22 cellular contexts compared by ENCODE assay signal in genomic region chr12:82028772-82029171, GRCh38.
DNase-seq lines count a peak whose midpoint lies in the region; ATAC-seq, FAIRE-seq and TF ChIP-seq lines count a peak whose summit lies in the region.
"Had no signal": no experiment of that assay in that cellular context is flagged by ENCODE, and none has a peak within 500 bp of the region (broad histone marks: within the 10 kb centered on the region; RNA-seq: fewer than 3 reads in every experiment).

No MANE protein-coding gene starts in this region.

- TF ChIP-seq EP300 in HepG2 (IDR thresholded peaks at IDR 0.05; ENCODE audit: low read depth in 2 of 2, low read length in 2 of 2) (no peak), HepG2 (CRISPR knock-in tag; IDR thresholded peaks at IDR 0.05; ENCODE audit: borderline replicate concordance) (no peak)

- H3K56ac ChIP-seq in IMR-90 (ENCODE audit: extremely low read depth, insufficient read depth, low read length): no peak overlapping the region

- H3K36me3 ChIP-seq in HepG2 (replicated peaks in 1 of 2; ENCODE audit: control insufficient read depth in 1 of 2, insufficient read depth in 2 of 2, low read length in 2 of 2) (no peaks in the 10 kb centered on the region), right lobe of liver (no peaks in the 10 kb centered on the region), IMR-90 (ENCODE audit: control insufficient read depth, insufficient read depth, low read length) (no peaks in the 10 kb centered on the region), esophagus squamous epithelium (no peaks in the 10 kb centered on the region)
- H3K36me3 ChIP-seq: BLaER1 treated with 17β-estradiol and CSF1 and Interleukin-3, amounts not matched to agents 10 nM and 100 nM had no signal

- H2BK15ac ChIP-seq in IMR-90 (ENCODE audit: low read depth, low read length): no peak overlapping the region

- no peaks in the 10 kb centered on the region for H3K79me1 ChIP-seq in IMR-90 (ENCODE audit: low read depth in 1 of 2, low read length in 2 of 2)

- H2AK9ac ChIP-seq in IMR-90 (replicated peaks; ENCODE audit: low read depth, low read length, poor library complexity): no peak overlapping the region

- H3K9me1 ChIP-seq in IMR-90 (ENCODE audit: insufficient read depth, low read length): no peaks in the 10 kb centered on the region

- H4K8ac ChIP-seq in IMR-90 (ENCODE audit: low read depth in 2 of 2, low read length in 2 of 2): no peak overlapping the region

- no peak for DNase-seq in HepG2 (ENCODE audit: low spot score)
- DNase-seq in right lobe of liver: no peak
- DNase-seq in IMR-90: no peak
- no peak for DNase-seq in substantia nigra (lab: John Stamatoyannopoulos, UW)
- no peak for DNase-seq in esophagus squamous epithelium (lab: John Stamatoyannopoulos, UW)
- DNase-seq: ACHN; Caco-2; CD4-positive, alpha-beta T cell; CD8-positive, alpha-beta T cell; DMS 273 treated with DMSO at 0.1 percent for 48 hours; DMS153; DMS53; DMS79; DND-41; EL; GDM1 had no signal

- TF ChIP-seq POLR2A in HepG2 (IDR thresholded peaks at IDR 0.05; ENCODE audit: insufficient read depth in 1 of 2, low read depth in 2 of 2, low read length in 2 of 2) (no peak), right lobe of liver (IDR thresholded peaks at IDR 0.05) (no peak), IMR-90 (IDR thresholded peaks at IDR 0.05; ENCODE audit: low read depth, low read length) (no peak), esophagus squamous epithelium (IDR thresholded peaks at IDR 0.05) (no peak)

- no peak overlapping the region for H3K23ac ChIP-seq in IMR-90 (ENCODE audit: low read depth, low read length)

- H3K18ac ChIP-seq in IMR-90 (ENCODE audit: low read depth, low read length): no peak overlapping the region

- H3K4me2 ChIP-seq in HepG2 (ENCODE audit: low read depth, low read length) (no peak overlapping the region), IMR-90 (ENCODE audit: low read depth, low read length) (no peak overlapping the region)

- H3K27ac ChIP-seq in HepG2 (ENCODE audit: extremely low read length, insufficient read depth, low read length) (no peak overlapping the region), right lobe of liver (no peak overlapping the region), IMR-90 (ENCODE audit: insufficient read depth, low read length) (no peak overlapping the region), substantia nigra (ENCODE audit: low read depth, low read length, poor library complexity, severe bottlenecking) (no peak overlapping the region), esophagus squamous epithelium (no peak overlapping the region)
- H3K27ac ChIP-seq: 22Rv1, C4-2B had no signal

- ATAC-seq in HepG2: no peak
- ATAC-seq in right lobe of liver: no peak
- ATAC-seq in IMR-90 (ENCODE audit: low read depth): no peak
- ATAC-seq: CD8-positive, alpha-beta T cell had no signal

- WGBS in HepG2 (ENCODE audit: low lambda C conversion rate): 3% methylated on average over 1 of the region's 1 CpG
- WGBS in right lobe of liver (ENCODE audit: insufficient coverage, low coverage, low lambda C conversion rate, missing lambda C conversion rate): 80% methylated on average over 1 of the region's 1 CpG
- WGBS in IMR-90 (ENCODE audit: extremely low coverage in 2 of 2, insufficient read length in 1 of 2), 2 experiments: no CpG with 5 or more reads among the region's 1 CpG
- WGBS in esophagus squamous epithelium, 2 donors: 79 to 96% methylated on average over 1 of the region's 1 CpG

- dilution Hi-C loops in IMR-90 (cut with HindIII; ENCODE audit: low sequenced_read_pairs, unreplicated experiment): no loop called here

- H3K4ac ChIP-seq in IMR-90 (ENCODE audit: low read depth, low read length): no peak overlapping the region

- TF ChIP-seq RAD21 in HepG2 (CRISPR knock-in tag; IDR thresholded peaks at IDR 0.05): no peak
- no peak for TF ChIP-seq RAD21 in IMR-90 (IDR thresholded peaks at IDR 0.05; ENCODE audit: low read length)

- no peak overlapping the region for H4K5ac ChIP-seq in IMR-90 (ENCODE audit: low read depth, low read length)

- H3K9ac ChIP-seq in HepG2 (ENCODE audit: insufficient read depth, low read depth, low read length): no peak overlapping the region
- no peak overlapping the region for H3K9ac ChIP-seq in IMR-90 (ENCODE audit: low read depth, low read length)

- H3K27me3 ChIP-seq in HepG2 (ENCODE audit: control insufficient read depth in 1 of 2, insufficient read depth in 2 of 2, low read length in 2 of 2) (no peaks in the 10 kb centered on the region), right lobe of liver (no peaks in the 10 kb centered on the region), IMR-90 (ENCODE audit: control insufficient read depth, insufficient read depth, low read length) (no peaks in the 10 kb centered on the region), esophagus squamous epithelium (no peaks in the 10 kb centered on the region)
- H3K27me3 ChIP-seq: BLaER1 treated with 17β-estradiol and CSF1 and Interleukin-3, amounts not matched to agents 10 nM and 100 nM had no signal

- H3K14ac ChIP-seq in IMR-90 (replicated peaks; ENCODE audit: low read depth, low read length): no peak overlapping the region

- FAIRE-seq in HepG2 (lab: Jason Lieb, UNC): no peak
- FAIRE-seq: GM12878, GM12892, GM18507 had no signal

- no peak overlapping the region for H2BK120ac ChIP-seq in IMR-90 (ENCODE audit: low read depth, low read length)

- no peaks in the 10 kb centered on the region for H3K4me1 ChIP-seq in HepG2 (ENCODE audit: insufficient read depth, low read length)
- no peaks in the 10 kb centered on the region for H3K4me1 ChIP-seq in right lobe of liver
- H3K4me1 ChIP-seq in IMR-90 (ENCODE audit: control insufficient read depth, insufficient read depth, low read length): no peaks in the 10 kb centered on the region
- no peaks in the 10 kb centered on the region for H3K4me1 ChIP-seq in esophagus squamous epithelium
- H3K4me1 ChIP-seq: Caco-2 had no signal

- H4K20me1 ChIP-seq in HepG2 (ENCODE audit: insufficient read depth, low read length) (no peaks in the 10 kb centered on the region), IMR-90 (ENCODE audit: insufficient read depth, low read length) (no peaks in the 10 kb centered on the region)
- H4K20me1 ChIP-seq: BLaER1 treated with 17β-estradiol and CSF1 and Interleukin-3, amounts not matched to agents 10 nM and 100 nM had no signal

- no peak overlapping the region for H4K91ac ChIP-seq in IMR-90 (ENCODE audit: insufficient read depth, low read depth, low read length)

- in situ Hi-C loops in HepG2 (cut with HindIII; ENCODE audit: extremely low pct_ligation_motif_present, low pct_unique_long_range_greater_than_20kb) (no loop called here), IMR-90 (cut with MboI; ENCODE audit: low sequenced_read_pairs) (no loop called here)

- H2BK5ac ChIP-seq in IMR-90 (ENCODE audit: low read depth, low read length, poor library complexity, severe bottlenecking): no peak overlapping the region

- CTCF ChIA-PET in HepG2 (lab: Yijun Ruan, JAX; ENCODE audit: low intra/inter-chr PET ratio, low total read pairs): no interaction called here
- CTCF ChIA-PET in IMR-90 (lab: Yijun Ruan, JAX): no interaction called here

- BruUV-seq in HepG2 (replicated peaks; lab: Mats Ljungman, UMichigan) (no TSS peak), IMR-90 (replicated peaks; lab: Mats Ljungman, UMichigan) (no TSS peak)

- H3K9me3 ChIP-seq in HepG2 (ENCODE audit: low read length) (peaks cover 6% of the 10 kb centered on the region), right lobe of liver (no peaks in the 10 kb centered on the region), IMR-90 (ENCODE audit: control insufficient read depth, insufficient read depth, low read length) (peaks cover 4% of the 10 kb centered on the region; the same call in 1 of the 2 replicates), esophagus squamous epithelium (no peaks in the 10 kb centered on the region)
- H3K9me3 ChIP-seq: BLaER1 treated with 17β-estradiol and CSF1 and Interleukin-3, amounts not matched to agents 10 nM and 100 nM; Caco-2 had no signal

- POLR2A ChIA-PET in HepG2 (lab: Yijun Ruan, JAX): no interaction called here
- POLR2A ChIA-PET in IMR-90 (lab: Charles Lee; ENCODE audit: unreplicated experiment): no interaction called here

- intact Hi-C loops in HepG2 (cut with micrococcal nuclease; ENCODE audit: unreplicated experiment): no loop called here
- intact Hi-C loops in right lobe of liver (cut with DNase I): no loop called here
- intact Hi-C loops in IMR-90 (cut with micrococcal nuclease): no loop called here
- intact Hi-C loops in esophagus squamous epithelium (cut with DNase I): no loop called here

- no peak overlapping the region for H2AFZ ChIP-seq in HepG2 (ENCODE audit: low read length)
- H2AFZ ChIP-seq in IMR-90 (replicated peaks; ENCODE audit: low read length, poor library complexity): no peak overlapping the region

- no peak overlapping the region for H2BK20ac ChIP-seq in IMR-90 (ENCODE audit: low read depth, low read length)

- H3K4me3 ChIP-seq in HepG2 (replicated peaks in 1 of 3; ENCODE audit: insufficient read depth in 1 of 3, low read depth in 2 of 3, low read length in 3 of 3) (no peak overlapping the region), right lobe of liver (no peak overlapping the region), IMR-90 (ENCODE audit: insufficient read depth, low read depth, low read length) (no peak overlapping the region), esophagus squamous epithelium (no peak overlapping the region)
- H3K4me3 ChIP-seq: BLaER1 treated with 17β-estradiol and CSF1 and Interleukin-3, amounts not matched to agents 10 nM and 100 nM; GM12878 had no signal

- no peaks in the 10 kb centered on the region for H3K79me2 ChIP-seq in HepG2 (ENCODE audit: insufficient read depth, low read length)

- H2AK5ac ChIP-seq in IMR-90 (ENCODE audit: low read depth, low read length): no peak overlapping the region

- TF ChIP-seq CTCF in HepG2 (CRISPR knock-in tag; IDR thresholded peaks at IDR 0.05) (no peak), right lobe of liver (IDR thresholded peaks at IDR 0.05) (no peak), IMR-90 (conservative IDR thresholded peaks at IDR 0.05; ENCODE audit: low read depth, low read length) (no peak), esophagus squamous epithelium (IDR thresholded peaks at IDR 0.05) (no peak)

TF ChIP-seq in HepG2, 621 proteins besides CTCF, POLR2A, EP300 and RAD21:
- TF ChIP-seq MAFF (IDR thresholded peaks at IDR 0.05; ENCODE audit: low read depth, low read length) (peak; percentile 49), MAFK (conservative IDR thresholded peaks at IDR 0.05 in 1 of 2, IDR thresholded peaks at IDR 0.05 in 1 of 2; ENCODE audit: low read length in 2 of 2) (peak; percentile 60 to 62), ZNF230 (CRISPR knock-in tag; IDR thresholded peaks at IDR 0.05) (no peak), CENPT (CRISPR knock-in tag; IDR thresholded peaks at IDR 0.05; ENCODE audit: low read depth) (no peak), NFE2L2 (IDR thresholded peaks at IDR 0.05; ENCODE audit: low read length) (no peak)

TF ChIP-seq in IMR-90, 13 proteins besides CTCF, POLR2A, EP300 and RAD21:
- TF ChIP-seq MAFK (IDR thresholded peaks at IDR 0.05; ENCODE audit: low read depth, low read length): peak; percentile 42
- no peak for TF ChIP-seq RCOR1 (IDR thresholded peaks at IDR 0.05; ENCODE audit: insufficient replicate concordance, low read length)
